Comparison of ENCODE assay signal across 29 cellular contexts in genomic region chr20:60097285-60097684, GRCh38.
A peak's percentile ranks its signal among the peaks of the same experiment; 100 is the strongest.
DNase-seq lines count a peak whose midpoint lies in the region; ATAC-seq and TF ChIP-seq lines count a peak whose summit lies in the region.
"Had no signal": no experiment of that assay in that cellular context is flagged by ENCODE, and none has a peak within 500 bp of the region (broad histone marks: within the 10 kb centered on the region; RNA-seq: fewer than 3 reads in every experiment).

No MANE protein-coding gene starts in this region.

- H3K9me3 ChIP-seq in T-helper 17 cell (ENCODE audit: control insufficient read depth, low read length, poor library complexity, severe bottlenecking), result no peaks in the 10 kb centered on the region
- peaks cover 0 to 16% (median 3%) of the 10 kb centered on the region in 8 donors for H3K9me3 ChIP-seq in spleen

- 34 to 49% (median 43%) methylated on average over 4 of the region's 4 CpGs for WGBS in spleen, 5 donors

- TF ChIP-seq CTCF in HL-60 (IDR thresholded peaks at IDR 0.05; ENCODE audit: insufficient read depth, low read length) (no peak), NB4 (IDR thresholded peaks at IDR 0.05; ENCODE audit: low read depth, low read length) (no peak), spleen (IDR thresholded peaks at IDR 0.05 in 8 of 11, conservative IDR thresholded peaks at IDR 0.05 in 3 of 11) (peak in 2 of 11 experiments; percentile 13 to 30)

- peak overlapping the region; percentile 39 for H3K27ac Mint-ChIP-seq in T-helper 17 cell
- no peak overlapping the region for H3K27ac Mint-ChIP-seq in stimulated activated naive B cell treated with anti-CD40 and anti-IgM and Interleukin-4, amounts not matched to agents 10 μg/mL and 1 μg/mL and 100 μg/mL, for 72 hours
- H3K27ac Mint-ChIP-seq: activated naive CD4-positive, alpha-beta T cell treated with anti-CD3 and anti-CD28 coated beads, Interleukin-2, amount 50 U/mL, for 24 hours; activated T-helper 17 cell treated with anti-CD3 and anti-CD28 coated beads, Interleukin-2, amount 50 U/mL, for 72 hours; neural progenitor cell had no signal

- H3K36me3 ChIP-seq in spleen, result no peaks in the 10 kb centered on the region
- H3K36me3 ChIP-seq: HAP-1, heart left ventricle, neural progenitor cell, transverse colon had no signal

- H3K27me3 Mint-ChIP-seq in T-helper 17 cell, result peaks cover 32% of the 10 kb centered on the region
- no peaks in the 10 kb centered on the region for H3K27me3 Mint-ChIP-seq in stimulated activated naive B cell treated with anti-CD40 and anti-IgM and Interleukin-4, amounts not matched to agents 10 μg/mL and 1 μg/mL and 100 μg/mL, for 72 hours
- H3K27me3 Mint-ChIP-seq: activated T-helper 17 cell treated with anti-CD3 and anti-CD28 coated beads, Interleukin-2, amount 50 U/mL, for 72 hours had no signal

- H3K27me3 ChIP-seq in HL-60 (ENCODE audit: insufficient read depth, poor library complexity, severe bottlenecking) (no peaks in the 10 kb centered on the region), spleen (replicated peaks in 1 of 7) (peaks cover 0 to 5% (median 0%) of the 10 kb centered on the region in 7 donors)
- H3K27me3 ChIP-seq: neural progenitor cell, transverse colon had no signal

- H3K9me3 Mint-ChIP-seq in stimulated activated naive B cell treated with anti-CD40 and anti-IgM and Interleukin-4, amounts not matched to agents 10 μg/mL and 1 μg/mL and 100 μg/mL, for 72 hours, result peaks cover 6 to 8% of the 10 kb centered on the region in 2 donors
- H3K9me3 Mint-ChIP-seq: activated naive CD4-positive, alpha-beta T cell treated with anti-CD3 and anti-CD28 coated beads, Interleukin-2, amount 50 U/mL, for 24 hours; activated T-helper 17 cell treated with anti-CD3 and anti-CD28 coated beads, Interleukin-2, amount 50 U/mL, for 72 hours had no signal

- peaks cover 0 to 21% (median 8%) of the 10 kb centered on the region in 6 donors for H3K4me1 ChIP-seq in spleen
- H3K4me1 ChIP-seq: HAP-1, transverse colon had no signal

- H3K27ac ChIP-seq in HL-60 (replicated peaks), result peak overlapping the region; percentile 21
- H3K27ac ChIP-seq in spleen, result peak overlapping the region in 7 of 8 donors; percentile 7 to 83 (median 74)
- H3K27ac ChIP-seq: C4-2B, coronary artery, heart left ventricle, neural progenitor cell, RWPE1, transverse colon had no signal

- intact Hi-C loops in spleen (cut with DNase I; ENCODE audit: low total_unique reads), result no loop called here

- TF ChIP-seq POLR2A in NB4 (IDR thresholded peaks at IDR 0.05; ENCODE audit: extremely low read depth, insufficient read length) (no peak), spleen (IDR thresholded peaks at IDR 0.05) (no peak)

- DNase-seq in HL-60 (ENCODE audit: low read depth in 1 of 2, low spot score in 1 of 2) (peak in 1 of 2 experiments; percentile 89), NB4 (ENCODE audit: low read depth) (peak; percentile 88), T-helper 17 cell (no peak), spleen (no peak), hypothalamus (lab: John Stamatoyannopoulos, UW) (no peak)
- DNase-seq in stimulated activated naive B cell treated with anti-CD40 and anti-IgM and Interleukin-4, amounts not matched to agents 10 μg/mL and 1 μg/mL and 100 μg/mL, for 72 hours, result no peak
- DNase-seq: activated CD4-positive, alpha-beta T cell treated with anti-CD3 and anti-CD28 coated beads, Interleukin-2, amount 50 U/mL, for 1 hour; anterior cingulate cortex; effector memory CD4-positive, alpha-beta T cell; erythroblast; heart left ventricle; Karpas-422; mammary epithelial cell; NCI-H1092 treated with DMSO at 0.1 percent for 48 hours; NCI-H2029; NCI-H526; right cardiac atrium; stimulated activated CD4-positive, alpha-beta T cell treated with anti-CD3 and anti-CD28 coated beads, Interleukin-2, amount 100 ng/mL, for 48 hours; transverse colon had no signal

- H3K36me3 Mint-ChIP-seq in T-helper 17 cell (ENCODE audit: low read depth), result no peaks in the 10 kb centered on the region
- H3K36me3 Mint-ChIP-seq in stimulated activated naive B cell treated with anti-CD40 and anti-IgM and Interleukin-4, amounts not matched to agents 10 μg/mL and 1 μg/mL and 100 μg/mL, for 72 hours, result no peaks in the 10 kb centered on the region
- H3K36me3 Mint-ChIP-seq: activated naive CD4-positive, alpha-beta T cell treated with anti-CD3 and anti-CD28 coated beads, Interleukin-2, amount 50 U/mL, for 24 hours; neural progenitor cell had no signal

- no peak overlapping the region for H3K4me3 ChIP-seq in HL-60 (replicated peaks; ENCODE audit: insufficient read depth, low read length)
- H3K4me3 ChIP-seq in NB4 (ENCODE audit: low read depth, low read length), result no peak overlapping the region
- peak overlapping the region in 1 of 8 donors; percentile 42 for H3K4me3 ChIP-seq in spleen
- H3K4me3 ChIP-seq: coronary artery, GM12878, HAP-1, heart left ventricle, neural progenitor cell, transverse colon had no signal

- H3K4me1 Mint-ChIP-seq in T-helper 17 cell, result peaks cover 9% of the 10 kb centered on the region
- peaks cover 0 to 8% of the 10 kb centered on the region in 2 donors for H3K4me1 Mint-ChIP-seq in stimulated activated naive B cell treated with anti-CD40 and anti-IgM and Interleukin-4, amounts not matched to agents 10 μg/mL and 1 μg/mL and 100 μg/mL, for 72 hours
- H3K4me1 Mint-ChIP-seq: activated naive CD4-positive, alpha-beta T cell treated with anti-CD3 and anti-CD28 coated beads, Interleukin-2, amount 50 U/mL, for 24 hours had no signal

- ATAC-seq in T-helper 17 cell (no peak), HG03378 (IDR thresholded peaks at IDR 0.05; ENCODE audit: unreplicated experiment) (no peak)
- ATAC-seq in stimulated activated naive B cell treated with anti-CD40 and anti-IgM and Interleukin-4, amounts not matched to agents 10 μg/mL and 1 μg/mL and 100 μg/mL, for 72 hours (replicated peaks), result no peak
- ATAC-seq: activated T-helper 17 cell treated with anti-CD3 and anti-CD28 coated beads, Interleukin-2, amount 50 U/mL, for 72 hours; GM12878; right cardiac atrium; SK-N-SH treated with all-trans-retinoic acid at 6 μM for 48 hours had no signal

- H3K4me3 Mint-ChIP-seq in T-helper 17 cell, result no peak overlapping the region
- no peak overlapping the region for H3K4me3 Mint-ChIP-seq in stimulated activated naive B cell treated with anti-CD40 and anti-IgM and Interleukin-4, amounts not matched to agents 10 μg/mL and 1 μg/mL and 100 μg/mL, for 72 hours
- H3K4me3 Mint-ChIP-seq: activated naive CD4-positive, alpha-beta T cell treated with anti-CD3 and anti-CD28 coated beads, Interleukin-2, amount 50 U/mL, for 24 hours; activated T-helper 17 cell treated with anti-CD3 and anti-CD28 coated beads, Interleukin-2, amount 50 U/mL, for 72 hours; neural progenitor cell had no signal
